ENCODE assay signal across 18 cellular contexts in the genomic region with DNA sequence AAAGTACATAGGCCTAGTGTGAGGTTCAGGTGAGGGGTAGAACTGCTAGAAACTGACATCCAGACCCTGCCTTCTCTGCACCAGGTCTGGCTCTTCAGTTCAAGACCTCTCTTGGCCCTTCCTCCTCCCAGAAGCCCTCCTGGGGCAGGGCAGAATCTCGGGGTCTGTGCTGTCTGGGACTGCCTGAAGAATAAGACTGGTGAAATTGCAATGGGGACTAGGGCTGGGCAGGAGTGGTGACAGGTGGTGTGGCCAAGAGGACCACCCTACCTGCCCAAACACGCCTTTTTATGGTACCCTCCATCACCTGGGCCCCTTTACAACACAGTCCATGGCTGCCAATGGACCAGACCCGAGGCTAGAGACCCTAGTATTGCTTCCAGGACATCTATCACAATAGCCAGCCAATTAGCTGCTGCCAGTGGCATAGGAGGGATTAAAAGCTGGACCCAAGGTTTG. TPM values are rescaled to one million over a fixed set of nuclear protein-coding genes. Genes with fewer than 3 reads are reported as not detected.
A peak's percentile ranks its signal among the peaks of the same experiment; 100 is the strongest.
DNase-seq lines count a peak whose midpoint lies in the region; FAIRE-seq and TF ChIP-seq lines count a peak whose summit lies in the region.
"Had no signal": no experiment of that assay in that cellular context is flagged by ENCODE, and none has a peak within 500 bp of the region (broad histone marks: within the 10 kb centered on the region; RNA-seq: fewer than 3 reads in every experiment).

No MANE protein-coding gene starts in this region.

- H2AFZ ChIP-seq in GM23248 = no peak overlapping the region
- H2AFZ ChIP-seq: hepatocyte had no signal

- H3K36me3 ChIP-seq in ascending aorta (peaks cover 49 to 56% of the 10 kb centered on the region in 2 donors), GM23248 (ENCODE audit: low read depth) (peaks cover 34% of the 10 kb centered on the region)

- WGBS in GM23248 (ENCODE audit: low coverage in 1 of 2, low lambda C conversion rate in 2 of 2, missing lambda C conversion rate in 2 of 2), 2 experiments = 49 to 50% methylated on average over 3 of the region's 3 CpGs

- FAIRE-seq in GM12891 (lab: Jason Lieb, UNC) = no peak

- in situ Hi-C loops in GM23248 (cut with MboI) = no loop called here

- intact Hi-C loops in ascending aorta (cut with DNase I) = loop anchor here (5.0 kb wide), 1 partner anchor 130 kb away; a partner anchor contains a TSS

- peak overlapping the region; percentile 70 for H3K27ac ChIP-seq in AG04450 (ENCODE audit: low read depth, low read length)
- peak overlapping the region; percentile 27 to 90 for H3K27ac ChIP-seq in ascending aorta
- no peak overlapping the region for H3K27ac ChIP-seq in GM23248
- H3K27ac ChIP-seq in substantia nigra (ENCODE audit: low read depth, low read length, poor library complexity, severe bottlenecking) = no peak overlapping the region
- H3K27ac ChIP-seq: SJCRH30 had no signal

- no peaks in the 10 kb centered on the region for H3K9me2 ChIP-seq in GM23248 (ENCODE audit: insufficient read depth)

- H3K9ac ChIP-seq in GM23248 = no peak overlapping the region

- peak; percentile 33; the same call in 1 of the 2 replicates for TF ChIP-seq POLR2A in GM12891 (IDR thresholded peaks at IDR 0.05; ENCODE audit: low read depth, low read length)

- H3K36me3 Mint-ChIP-seq in neural crest cell (ENCODE audit: low read depth) = peaks cover 7% of the 10 kb centered on the region

- no peaks in the 10 kb centered on the region for H4K20me1 ChIP-seq in GM23248 (ENCODE audit: insufficient read depth)

- no peaks in the 10 kb centered on the region for H3K9me3 Mint-ChIP-seq in neural crest cell
- H3K9me3 Mint-ChIP-seq: H9; stimulated activated effector memory CD8-positive, alpha-beta T cell treated with anti-CD3 and anti-CD28 coated beads, Interleukin-12 subunit alpha, Interleukin-12 subunit beta, amount 100 ng/mL, for 72 hours; type B pancreatic cell had no signal

- H3K4me3 ChIP-seq in AG04450 (ENCODE audit: low read depth, low read length) = no peak overlapping the region
- no peak overlapping the region for H3K4me3 ChIP-seq in ascending aorta
- H3K4me3 ChIP-seq in GM23248 = no peak overlapping the region
- H3K4me3 ChIP-seq: hepatocyte, SJCRH30 had no signal

- H3F3A ChIP-seq in GM23248 (ENCODE audit: insufficient read depth) = peaks cover 15% of the 10 kb centered on the region

- peaks cover 30% of the 10 kb centered on the region for H3K4me1 Mint-ChIP-seq in neural crest cell

- POLR2A ChIA-PET in AG04450 (lab: Yijun Ruan, JAX) = interaction anchor here (0.8 to 2.9 kb wide), 3 partner anchors 24 to 320 kb away, joined by 3 to 10 read pairs (median 4); a partner anchor contains a TSS

- no peak for TF ChIP-seq CTCF in AG04450 (IDR thresholded peaks at IDR 0.05; ENCODE audit: low read depth, low read length)
- no peak for TF ChIP-seq CTCF in ascending aorta (IDR thresholded peaks at IDR 0.05)
- TF ChIP-seq CTCF in neural crest cell (conservative IDR thresholded peaks at IDR 0.05) = no peak

- H3K27ac Mint-ChIP-seq in neural crest cell (ENCODE audit: unreplicated experiment) = no peak overlapping the region

- H3K27me3 ChIP-seq in AG04450 (ENCODE audit: control insufficient read depth, insufficient read depth, low read length) = no peaks in the 10 kb centered on the region
- H3K27me3 ChIP-seq in ascending aorta = no peaks in the 10 kb centered on the region
- no peaks in the 10 kb centered on the region for H3K27me3 ChIP-seq in GM23248 (replicated peaks; ENCODE audit: insufficient read depth)
- H3K27me3 ChIP-seq: hepatocyte, SJCRH30 had no signal

- DNase-seq in AG04450 (ENCODE audit: low read depth, low spot score) (no peak), GM12891 (ENCODE audit: insufficient read length, low spot score) (no peak), ascending aorta (ENCODE audit: low spot score in 2 of 2) (no peak), neural crest cell (ENCODE audit: low read depth, low spot score) (no peak), GM23248 (no peak), substantia nigra (lab: John Stamatoyannopoulos, UW) (no peak), NCI-H2227 treated with DMSO at 0.1 percent for 48 hours (lab: John Stamatoyannopoulos, UW) (no peak)
- no peak for DNase-seq in stimulated activated CD4-positive, alpha-beta T cell treated with anti-CD3 and anti-CD28 coated beads, Interleukin-2, amount 100 ng/mL, for 48 hours
- DNase-seq: cerebellar nuclear complex; H9; islet precursor cell; mesendoderm; stimulated activated CD4-positive, alpha-beta T cell treated with anti-CD3 and anti-CD28 coated beads, Interleukin-12 subunit alpha, Interleukin-12 subunit beta, amount 100 ng/mL, for 4 hours; T-helper 2 cell had no signal

- CTCF ChIA-PET in AG04450 (lab: Charles Lee) = interaction anchor here (1.1 to 1.8 kb wide), 2 partner anchors 23 to 24 kb away, joined by 4 read pairs; a partner anchor contains a TSS

- H3K79me2 ChIP-seq in GM23248 (ENCODE audit: insufficient read depth) = peaks cover 46% of the 10 kb centered on the region

- H3K27me3 Mint-ChIP-seq in neural crest cell (ENCODE audit: low read depth) = no peaks in the 10 kb centered on the region
- H3K27me3 Mint-ChIP-seq: type B pancreatic cell had no signal

- no peaks in the 10 kb centered on the region for H3K9me3 ChIP-seq in AG04450 (ENCODE audit: control insufficient read depth, insufficient read depth, low read length)
- no peaks in the 10 kb centered on the region for H3K9me3 ChIP-seq in ascending aorta
- no peaks in the 10 kb centered on the region for H3K9me3 ChIP-seq in GM23248 (ENCODE audit: low read depth)
- H3K9me3 ChIP-seq: SJCRH30 had no signal

- H3K4me1 ChIP-seq in ascending aorta = peaks cover 10 to 23% of the 10 kb centered on the region in 2 donors
- H3K4me1 ChIP-seq in GM23248 (ENCODE audit: insufficient read depth) = peaks cover 15% of the 10 kb centered on the region

- no peak overlapping the region for H3K4me2 ChIP-seq in GM23248 (ENCODE audit: unreplicated experiment)

- H3K4me3 Mint-ChIP-seq in neural crest cell = peak overlapping the region; percentile 57

TF ChIP-seq in GM12891, 5 proteins besides CTCF, POLR2A, EP300 and RAD21:
- TF ChIP-seq SPI1 (IDR thresholded peaks at IDR 0.05; ENCODE audit: low read depth, low read length) = no peak
- 0 out of 2 replicates have a peak, but pooled peaks have one; percentile 19 for TF ChIP-seq POLR2AphosphoS5 (IDR thresholded peaks at IDR 0.05; ENCODE audit: low read depth, low read length)
- no peak for TF ChIP-seq POU2F2 (IDR thresholded peaks at IDR 0.05; ENCODE audit: low read depth, low read length)
- TF ChIP-seq TAF1 (IDR thresholded peaks at IDR 0.05; ENCODE audit: low read depth, low read length) = no peak
- no peak for TF ChIP-seq PAX5 (IDR thresholded peaks at IDR 0.05; ENCODE audit: insufficient read depth, low read length, severe bottlenecking)

RNA-seq across cellular contexts. Expression of a gene that starts 1.5 kb away (rescaled TPM):
- polyA plus RNA-seq in AG04450 (2011; rRNA removed) = 25.4 and 36.3 TPM in 2 replicates
- 41.5 and 70.4 TPM in 2 replicates for polyA minus RNA-seq in AG04450 (2011; rRNA and poly(A)+ RNA removed)
- 22.4 TPM for polyA plus RNA-seq in GM12891 (2012; ENCODE audit: low read depth, missing spikeins)
- total RNA-seq in ascending aorta = 102 TPM
- 25.3 and 30.2 TPM in 2 replicates for total RNA-seq in neural crest cell
- 32.5 and 39.3 TPM in 2 replicates for total RNA-seq in GM23248 (2014; rRNA removed; shearing (Covaris generic))
- 20.6 and 21.7 TPM in 2 replicates for polyA plus RNA-seq in GM23248 (2016; fragmentation: Nextera tagmentation; extraction: Ambion mirVana)

RNA-seq across cellular contexts. Expression of a gene that starts 24.6 kb away (rescaled TPM):
- polyA plus RNA-seq in AG04450 (2011; rRNA removed) (0.55 and 0.73 TPM in 2 replicates), GM23248 (2016; fragmentation: Nextera tagmentation; extraction: Ambion mirVana) (0.30 and 0.40 TPM in 2 replicates)
- 1.8 and 2.3 TPM in 2 replicates for polyA minus RNA-seq in AG04450 (2011; rRNA and poly(A)+ RNA removed)
- 0.35 TPM for polyA plus RNA-seq in GM12891 (2012; ENCODE audit: low read depth, missing spikeins)
- total RNA-seq in ascending aorta (2.6 TPM), neural crest cell (26.5 and 27.2 TPM in 2 replicates)
- total RNA-seq in GM23248 (2014; rRNA removed; shearing (Covaris generic)) = 1.4 TPM in 2 replicates

RNA-seq across cellular contexts. Expression of a gene that starts 29.8 kb away (rescaled TPM):
- polyA plus RNA-seq in AG04450 (2011; rRNA removed) (110 and 115 TPM in 2 replicates), GM23248 (2016; fragmentation: Nextera tagmentation; extraction: Ambion mirVana) (56.5 and 57.4 TPM in 2 replicates)
- 81.0 and 85.0 TPM in 2 replicates for polyA minus RNA-seq in AG04450 (2011; rRNA and poly(A)+ RNA removed)
- polyA plus RNA-seq in GM12891 (2012; ENCODE audit: low read depth, missing spikeins) = 59.7 TPM
- total RNA-seq in ascending aorta (101 TPM), neural crest cell (139 and 143 TPM in 2 replicates)
- 59.1 and 59.6 TPM in 2 replicates for total RNA-seq in GM23248 (2014; rRNA removed; shearing (Covaris generic))

RNA-seq across cellular contexts. Expression of a gene that starts 52.0 kb away (rescaled TPM):
- polyA plus RNA-seq in AG04450 (2011; rRNA removed) (22.2 and 23.1 TPM in 2 replicates), GM23248 (2016; fragmentation: Nextera tagmentation; extraction: Ambion mirVana) (11.2 and 13.4 TPM in 2 replicates)
- polyA minus RNA-seq in AG04450 (2011; rRNA and poly(A)+ RNA removed) = 34.3 and 43.5 TPM in 2 replicates
- 6.7 TPM for polyA plus RNA-seq in GM12891 (2012; ENCODE audit: low read depth, missing spikeins)
- total RNA-seq in ascending aorta (28.1 TPM), neural crest cell (54.8 and 57.4 TPM in 2 replicates)
- total RNA-seq in GM23248 (2014; rRNA removed; shearing (Covaris generic)) = 21.1 and 28.3 TPM in 2 replicates

Comparison
In these comparisons a context has a peak if more than half of its experiments do, and no peak if none do; other contexts are left out.
1. H3K27ac ChIP-seq: peak in AG04450 (single experiment) and ascending aorta (2 of 2); none in GM23248 (single experiment) and substantia nigra (single experiment).